18 cellular contexts compared by ENCODE assay signal in genomic region chr18:35747894-35748472, GRCh38.
"Had no signal": no experiment of that assay in that cellular context is flagged by ENCODE, and none has a peak within 500 bp of the region (broad histone marks: within the 10 kb centered on the region; RNA-seq: fewer than 3 reads in every experiment).

No MANE protein-coding gene starts in this region.

- FAIRE-seq: colon, keratinocyte, small intestine had no signal

- H3K79me2 ChIP-seq: hepatocyte had no signal

- H3K27me3 ChIP-seq: adrenal gland, esophagus muscularis mucosa, hepatocyte, testis had no signal

- H3K27ac ChIP-seq: adrenal gland, esophagus muscularis mucosa, hepatocyte, prostate gland, testis, WERI-Rb-1 had no signal

- H3K36me3 ChIP-seq: adrenal gland, esophagus muscularis mucosa, prostate gland, WERI-Rb-1 had no signal

- H3K9me3 ChIP-seq: adrenal gland, prostate gland, testis had no signal

- ATAC-seq: activated CD8-positive, alpha-beta T cell treated with anti-CD3 and anti-CD28 coated beads for 36 hours; activated T-cell treated with anti-CD3 and anti-CD28 coated beads, Interleukin-2, amount 50 U/mL, for 4 hours; left lobe of liver; naive thymus-derived CD4-positive, alpha-beta T cell; right cardiac atrium; stimulated activated naive CD8-positive, alpha-beta T cell treated with anti-CD3 and anti-CD28 coated beads, Interleukin-15, amount 100 ng/mL, for 72 hours had no signal

- H3K4me1 ChIP-seq: adrenal gland, esophagus muscularis mucosa, prostate gland, testis had no signal

- H3K4me3 ChIP-seq: adrenal gland, esophagus muscularis mucosa, hepatocyte, prostate gland, testis had no signal

- DNase-seq: activated CD4-positive, alpha-beta T cell treated with anti-CD3 and anti-CD28 coated beads for 4 hours; activated CD8-positive, alpha-beta T cell treated with anti-CD3 and anti-CD28 coated beads for 36 hours; activated effector memory CD4-positive, alpha-beta T cell treated with anti-CD3 and anti-CD28 coated beads, Interleukin-2, amount 50 U/mL, for 16 hours; activated T-cell treated with anti-CD3 and anti-CD28 coated beads, Interleukin-2, amount 50 U/mL, for 4 hours; adrenal gland; naive thymus-derived CD4-positive, alpha-beta T cell; small intestine; stimulated activated CD4-positive, alpha-beta T cell treated with anti-CD3 and anti-CD28 coated beads, Interleukin-4, amount 100 ng/mL, for 4 hours; stimulated activated naive CD8-positive, alpha-beta T cell treated with anti-CD3 and anti-CD28 coated beads, Interleukin-15, amount 100 ng/mL, for 72 hours; testis; WERI-Rb-1 had no signal

- H3K4me2 ChIP-seq: hepatocyte had no signal

- H2AFZ ChIP-seq: hepatocyte had no signal
